ENCODE assay signal across 1 cellular context in the genomic region with DNA sequence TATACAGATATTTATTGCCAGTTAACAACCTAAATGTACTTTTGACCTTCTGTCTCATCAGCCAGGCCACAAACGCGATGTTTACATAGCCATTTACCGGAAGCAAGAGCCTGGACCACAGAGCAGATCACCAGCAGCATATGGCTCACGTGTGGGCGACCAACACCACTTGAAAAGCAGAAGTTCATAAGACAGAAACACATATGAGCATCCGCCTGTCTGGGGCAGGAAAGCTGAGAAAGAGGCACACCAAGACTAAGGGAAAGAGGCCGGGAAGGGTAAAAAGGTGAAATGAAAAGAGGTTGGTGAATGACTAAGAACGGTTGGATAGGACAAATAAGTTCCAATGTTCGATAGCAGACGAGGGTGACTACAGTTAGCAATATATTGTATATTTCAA.
TF ChIP-seq lines count a peak whose summit lies in the region.

No MANE protein-coding gene starts in this region.

TF ChIP-seq in HepG2, 621 proteins besides CTCF, POLR2A, EP300 and RAD21 (continued from another document and continues in another):
- TF ChIP-seq, protein P1, sequence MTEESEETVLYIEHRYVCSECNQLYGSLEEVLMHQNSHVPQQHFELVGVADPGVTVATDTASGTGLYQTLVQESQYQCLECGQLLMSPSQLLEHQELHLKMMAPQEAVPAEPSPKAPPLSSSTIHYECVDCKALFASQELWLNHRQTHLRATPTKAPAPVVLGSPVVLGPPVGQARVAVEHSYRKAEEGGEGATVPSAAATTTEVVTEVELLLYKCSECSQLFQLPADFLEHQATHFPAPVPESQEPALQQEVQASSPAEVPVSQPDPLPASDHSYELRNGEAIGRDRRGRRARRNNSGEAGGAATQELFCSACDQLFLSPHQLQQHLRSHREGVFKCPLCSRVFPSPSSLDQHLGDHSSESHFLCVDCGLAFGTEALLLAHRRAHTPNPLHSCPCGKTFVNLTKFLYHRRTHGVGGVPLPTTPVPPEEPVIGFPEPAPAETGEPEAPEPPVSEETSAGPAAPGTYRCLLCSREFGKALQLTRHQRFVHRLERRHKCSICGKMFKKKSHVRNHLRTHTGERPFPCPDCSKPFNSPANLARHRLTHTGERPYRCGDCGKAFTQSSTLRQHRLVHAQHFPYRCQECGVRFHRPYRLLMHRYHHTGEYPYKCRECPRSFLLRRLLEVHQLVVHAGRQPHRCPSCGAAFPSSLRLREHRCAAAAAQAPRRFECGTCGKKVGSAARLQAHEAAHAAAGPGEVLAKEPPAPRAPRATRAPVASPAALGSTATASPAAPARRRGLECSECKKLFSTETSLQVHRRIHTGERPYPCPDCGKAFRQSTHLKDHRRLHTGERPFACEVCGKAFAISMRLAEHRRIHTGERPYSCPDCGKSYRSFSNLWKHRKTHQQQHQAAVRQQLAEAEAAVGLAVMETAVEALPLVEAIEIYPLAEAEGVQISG (CRISPR knock-in tag; IDR thresholded peaks at IDR 0.05) = peak; percentile 52; the same call in 1 of the 2 replicates
- TF ChIP-seq, protein P2, sequence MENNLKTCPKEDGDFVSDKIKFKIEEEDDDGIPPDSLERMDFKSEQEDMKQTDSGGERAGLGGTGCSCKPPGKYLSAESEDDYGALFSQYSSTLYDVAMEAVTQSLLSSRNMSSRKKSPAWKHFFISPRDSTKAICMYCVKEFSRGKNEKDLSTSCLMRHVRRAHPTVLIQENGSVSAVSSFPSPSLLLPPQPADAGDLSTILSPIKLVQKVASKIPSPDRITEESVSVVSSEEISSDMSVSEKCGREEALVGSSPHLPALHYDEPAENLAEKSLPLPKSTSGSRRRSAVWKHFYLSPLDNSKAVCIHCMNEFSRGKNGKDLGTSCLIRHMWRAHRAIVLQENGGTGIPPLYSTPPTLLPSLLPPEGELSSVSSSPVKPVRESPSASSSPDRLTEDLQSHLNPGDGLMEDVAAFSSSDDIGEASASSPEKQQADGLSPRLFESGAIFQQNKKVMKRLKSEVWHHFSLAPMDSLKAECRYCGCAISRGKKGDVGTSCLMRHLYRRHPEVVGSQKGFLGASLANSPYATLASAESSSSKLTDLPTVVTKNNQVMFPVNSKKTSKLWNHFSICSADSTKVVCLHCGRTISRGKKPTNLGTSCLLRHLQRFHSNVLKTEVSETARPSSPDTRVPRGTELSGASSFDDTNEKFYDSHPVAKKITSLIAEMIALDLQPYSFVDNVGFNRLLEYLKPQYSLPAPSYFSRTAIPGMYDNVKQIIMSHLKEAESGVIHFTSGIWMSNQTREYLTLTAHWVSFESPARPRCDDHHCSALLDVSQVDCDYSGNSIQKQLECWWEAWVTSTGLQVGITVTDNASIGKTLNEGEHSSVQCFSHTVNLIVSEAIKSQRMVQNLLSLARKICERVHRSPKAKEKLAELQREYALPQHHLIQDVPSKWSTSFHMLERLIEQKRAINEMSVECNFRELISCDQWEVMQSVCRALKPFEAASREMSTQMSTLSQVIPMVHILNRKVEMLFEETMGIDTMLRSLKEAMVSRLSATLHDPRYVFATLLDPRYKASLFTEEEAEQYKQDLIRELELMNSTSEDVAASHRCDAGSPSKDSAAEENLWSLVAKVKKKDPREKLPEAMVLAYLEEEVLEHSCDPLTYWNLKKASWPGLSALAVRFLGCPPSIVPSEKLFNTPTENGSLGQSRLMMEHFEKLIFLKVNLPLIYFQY (CRISPR knock-in tag; IDR thresholded peaks at IDR 0.05; ENCODE audit: borderline replicate concordance) = no peak
- TF ChIP-seq ZNF775 (CRISPR knock-in tag; IDR thresholded peaks at IDR 0.05; ENCODE audit: borderline replicate concordance) (no peak), MYC (CRISPR knock-in tag; IDR thresholded peaks at IDR 0.05; ENCODE audit: borderline replicate concordance) (peak; percentile 58; the same call in 1 of the 2 replicates), ZNF496 (CRISPR knock-in tag; IDR thresholded peaks at IDR 0.05; ENCODE audit: insufficient replicate concordance) (no peak), SKI (IDR thresholded peaks at IDR 0.05; ENCODE audit: partially characterized antibody) (peak; percentile 31), ZNF33B (CRISPR knock-in tag; IDR thresholded peaks at IDR 0.05) (no peak), JARID2 (CRISPR knock-in tag; IDR thresholded peaks at IDR 0.05; ENCODE audit: insufficient replicate concordance) (no peak), ZNF644 (CRISPR knock-in tag; IDR thresholded peaks at IDR 0.05; ENCODE audit: low read depth) (peak; percentile 81), SPEN (CRISPR knock-in tag; IDR thresholded peaks at IDR 0.05; ENCODE audit: low read depth) (no peak), PAWR (CRISPR knock-in tag; IDR thresholded peaks at IDR 0.05; ENCODE audit: borderline replicate concordance) (no peak), SETDB1 (CRISPR knock-in tag; IDR thresholded peaks at IDR 0.05; ENCODE audit: borderline replicate concordance) (no peak), TP53 (CRISPR knock-in tag; conservative IDR thresholded peaks at IDR 0.05) (no peak), ZC3H13 (CRISPR knock-in tag; IDR thresholded peaks at IDR 0.05) (no peak), SAP130 (CRISPR knock-in tag; IDR thresholded peaks at IDR 0.05; ENCODE audit: low read depth) (peak; percentile 92), KLF16 (CRISPR knock-in tag; IDR thresholded peaks at IDR 0.05) (peak in 1 of 2 experiments; percentile 66; a peak in 2 of 4 replicates), GATAD1 (CRISPR knock-in tag; IDR thresholded peaks at IDR 0.05) (peak; percentile 63), IRF2 (CRISPR knock-in tag; IDR thresholded peaks at IDR 0.05) (peak; percentile 86), KLF12 (CRISPR knock-in tag; IDR thresholded peaks at IDR 0.05; ENCODE audit: borderline replicate concordance) (no peak), FOSL1 (CRISPR knock-in tag; IDR thresholded peaks at IDR 0.05; ENCODE audit: borderline replicate concordance) (no peak), SIN3A (IDR thresholded peaks at IDR 0.05; ENCODE audit: borderline replicate concordance, low read depth, low read length) (no peak), ELF3 (CRISPR knock-in tag; IDR thresholded peaks at IDR 0.05) (peak; percentile 79), POLR2AphosphoS2 (IDR thresholded peaks at IDR 0.05; ENCODE audit: low read depth, low read length) (no peak), ZNF337 (CRISPR knock-in tag; IDR thresholded peaks at IDR 0.05; ENCODE audit: borderline replicate concordance, low read depth) (no peak)
- TF ChIP-seq, protein P3, sequence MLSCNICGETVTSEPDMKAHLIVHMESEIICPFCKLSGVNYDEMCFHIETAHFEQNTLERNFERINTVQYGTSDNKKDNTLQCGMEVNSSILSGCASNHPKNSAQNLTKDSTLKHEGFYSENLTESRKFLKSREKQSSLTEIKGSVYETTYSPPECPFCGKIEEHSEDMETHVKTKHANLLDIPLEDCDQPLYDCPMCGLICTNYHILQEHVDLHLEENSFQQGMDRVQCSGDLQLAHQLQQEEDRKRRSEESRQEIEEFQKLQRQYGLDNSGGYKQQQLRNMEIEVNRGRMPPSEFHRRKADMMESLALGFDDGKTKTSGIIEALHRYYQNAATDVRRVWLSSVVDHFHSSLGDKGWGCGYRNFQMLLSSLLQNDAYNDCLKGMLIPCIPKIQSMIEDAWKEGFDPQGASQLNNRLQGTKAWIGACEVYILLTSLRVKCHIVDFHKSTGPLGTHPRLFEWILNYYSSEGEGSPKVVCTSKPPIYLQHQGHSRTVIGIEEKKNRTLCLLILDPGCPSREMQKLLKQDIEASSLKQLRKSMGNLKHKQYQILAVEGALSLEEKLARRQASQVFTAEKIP (CRISPR knock-in tag; IDR thresholded peaks at IDR 0.05; ENCODE audit: borderline replicate concordance) = no peak
- TF ChIP-seq, protein P4, sequence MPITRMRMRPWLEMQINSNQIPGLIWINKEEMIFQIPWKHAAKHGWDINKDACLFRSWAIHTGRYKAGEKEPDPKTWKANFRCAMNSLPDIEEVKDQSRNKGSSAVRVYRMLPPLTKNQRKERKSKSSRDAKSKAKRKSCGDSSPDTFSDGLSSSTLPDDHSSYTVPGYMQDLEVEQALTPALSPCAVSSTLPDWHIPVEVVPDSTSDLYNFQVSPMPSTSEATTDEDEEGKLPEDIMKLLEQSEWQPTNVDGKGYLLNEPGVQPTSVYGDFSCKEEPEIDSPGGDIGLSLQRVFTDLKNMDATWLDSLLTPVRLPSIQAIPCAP (CRISPR knock-in tag; IDR thresholded peaks at IDR 0.05; ENCODE audit: low read depth) = no peak
- TF ChIP-seq, protein P5, sequence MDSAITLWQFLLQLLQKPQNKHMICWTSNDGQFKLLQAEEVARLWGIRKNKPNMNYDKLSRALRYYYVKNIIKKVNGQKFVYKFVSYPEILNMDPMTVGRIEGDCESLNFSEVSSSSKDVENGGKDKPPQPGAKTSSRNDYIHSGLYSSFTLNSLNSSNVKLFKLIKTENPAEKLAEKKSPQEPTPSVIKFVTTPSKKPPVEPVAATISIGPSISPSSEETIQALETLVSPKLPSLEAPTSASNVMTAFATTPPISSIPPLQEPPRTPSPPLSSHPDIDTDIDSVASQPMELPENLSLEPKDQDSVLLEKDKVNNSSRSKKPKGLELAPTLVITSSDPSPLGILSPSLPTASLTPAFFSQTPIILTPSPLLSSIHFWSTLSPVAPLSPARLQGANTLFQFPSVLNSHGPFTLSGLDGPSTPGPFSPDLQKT (CRISPR knock-in tag; IDR thresholded peaks at IDR 0.05; ENCODE audit: borderline replicate concordance) = no peak
- TF ChIP-seq, protein P6, sequence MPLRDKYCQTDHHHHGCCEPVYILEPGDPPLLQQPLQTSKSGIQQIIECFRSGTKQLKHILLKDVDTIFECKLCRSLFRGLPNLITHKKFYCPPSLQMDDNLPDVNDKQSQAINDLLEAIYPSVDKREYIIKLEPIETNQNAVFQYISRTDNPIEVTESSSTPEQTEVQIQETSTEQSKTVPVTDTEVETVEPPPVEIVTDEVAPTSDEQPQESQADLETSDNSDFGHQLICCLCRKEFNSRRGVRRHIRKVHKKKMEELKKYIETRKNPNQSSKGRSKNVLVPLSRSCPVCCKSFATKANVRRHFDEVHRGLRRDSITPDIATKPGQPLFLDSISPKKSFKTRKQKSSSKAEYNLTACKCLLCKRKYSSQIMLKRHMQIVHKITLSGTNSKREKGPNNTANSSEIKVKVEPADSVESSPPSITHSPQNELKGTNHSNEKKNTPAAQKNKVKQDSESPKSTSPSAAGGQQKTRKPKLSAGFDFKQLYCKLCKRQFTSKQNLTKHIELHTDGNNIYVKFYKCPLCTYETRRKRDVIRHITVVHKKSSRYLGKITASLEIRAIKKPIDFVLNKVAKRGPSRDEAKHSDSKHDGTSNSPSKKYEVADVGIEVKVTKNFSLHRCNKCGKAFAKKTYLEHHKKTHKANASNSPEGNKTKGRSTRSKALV (CRISPR knock-in tag; IDR thresholded peaks at IDR 0.05) = no peak
- TF ChIP-seq, protein P7, sequence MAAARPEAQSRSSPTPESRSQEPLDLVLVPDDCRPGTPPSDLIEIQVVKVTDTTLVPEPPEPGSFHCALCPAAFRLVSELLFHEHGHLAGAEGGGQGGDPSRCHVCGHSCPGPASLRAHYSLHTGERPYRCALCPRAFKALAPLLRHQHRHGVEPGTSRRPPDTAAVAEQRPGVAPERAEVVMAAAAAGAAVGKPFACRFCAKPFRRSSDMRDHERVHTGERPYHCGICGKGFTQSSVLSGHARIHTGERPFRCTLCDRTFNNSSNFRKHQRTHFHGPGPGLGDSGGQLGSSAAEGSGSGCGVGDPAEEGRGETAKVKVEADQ (CRISPR knock-in tag; IDR thresholded peaks at IDR 0.05; ENCODE audit: borderline replicate concordance) = no peak
- TF ChIP-seq, protein P8, sequence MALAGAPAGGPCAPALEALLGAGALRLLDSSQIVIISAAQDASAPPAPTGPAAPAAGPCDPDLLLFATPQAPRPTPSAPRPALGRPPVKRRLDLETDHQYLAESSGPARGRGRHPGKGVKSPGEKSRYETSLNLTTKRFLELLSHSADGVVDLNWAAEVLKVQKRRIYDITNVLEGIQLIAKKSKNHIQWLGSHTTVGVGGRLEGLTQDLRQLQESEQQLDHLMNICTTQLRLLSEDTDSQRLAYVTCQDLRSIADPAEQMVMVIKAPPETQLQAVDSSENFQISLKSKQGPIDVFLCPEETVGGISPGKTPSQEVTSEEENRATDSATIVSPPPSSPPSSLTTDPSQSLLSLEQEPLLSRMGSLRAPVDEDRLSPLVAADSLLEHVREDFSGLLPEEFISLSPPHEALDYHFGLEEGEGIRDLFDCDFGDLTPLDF (CRISPR knock-in tag; IDR thresholded peaks at IDR 0.05) = no peak
- TF ChIP-seq, protein P9, sequence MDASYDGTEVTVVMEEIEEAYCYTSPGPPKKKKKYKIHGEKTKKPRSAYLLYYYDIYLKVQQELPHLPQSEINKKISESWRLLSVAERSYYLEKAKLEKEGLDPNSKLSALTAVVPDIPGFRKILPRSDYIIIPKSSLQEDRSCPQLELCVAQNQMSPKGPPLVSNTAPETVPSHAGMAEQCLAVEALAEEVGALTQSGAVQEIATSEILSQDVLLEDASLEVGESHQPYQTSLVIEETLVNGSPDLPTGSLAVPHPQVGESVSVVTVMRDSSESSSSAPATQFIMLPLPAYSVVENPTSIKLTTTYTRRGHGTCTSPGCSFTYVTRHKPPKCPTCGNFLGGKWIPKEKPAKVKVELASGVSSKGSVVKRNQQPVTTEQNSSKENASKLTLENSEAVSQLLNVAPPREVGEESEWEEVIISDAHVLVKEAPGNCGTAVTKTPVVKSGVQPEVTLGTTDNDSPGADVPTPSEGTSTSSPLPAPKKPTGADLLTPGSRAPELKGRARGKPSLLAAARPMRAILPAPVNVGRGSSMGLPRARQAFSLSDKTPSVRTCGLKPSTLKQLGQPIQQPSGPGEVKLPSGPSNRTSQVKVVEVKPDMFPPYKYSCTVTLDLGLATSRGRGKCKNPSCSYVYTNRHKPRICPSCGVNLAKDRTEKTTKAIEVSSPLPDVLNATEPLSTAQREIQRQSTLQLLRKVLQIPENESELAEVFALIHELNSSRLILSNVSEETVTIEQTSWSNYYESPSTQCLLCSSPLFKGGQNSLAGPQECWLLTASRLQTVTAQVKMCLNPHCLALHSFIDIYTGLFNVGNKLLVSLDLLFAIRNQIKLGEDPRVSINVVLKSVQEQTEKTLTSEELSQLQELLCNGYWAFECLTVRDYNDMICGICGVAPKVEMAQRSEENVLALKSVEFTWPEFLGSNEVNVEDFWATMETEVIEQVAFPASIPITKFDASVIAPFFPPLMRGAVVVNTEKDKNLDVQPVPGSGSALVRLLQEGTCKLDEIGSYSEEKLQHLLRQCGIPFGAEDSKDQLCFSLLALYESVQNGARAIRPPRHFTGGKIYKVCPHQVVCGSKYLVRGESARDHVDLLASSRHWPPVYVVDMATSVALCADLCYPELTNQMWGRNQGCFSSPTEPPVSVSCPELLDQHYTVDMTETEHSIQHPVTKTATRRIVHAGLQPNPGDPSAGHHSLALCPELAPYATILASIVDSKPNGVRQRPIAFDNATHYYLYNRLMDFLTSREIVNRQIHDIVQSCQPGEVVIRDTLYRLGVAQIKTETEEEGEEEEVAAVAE (CRISPR knock-in tag; IDR thresholded peaks at IDR 0.05; ENCODE audit: borderline replicate concordance) = no peak
